Comparison of ENCODE assay signal across 9 cellular contexts in genomic region chr18:49492694-49493033, GRCh38. TPM values are rescaled to one million over a fixed set of nuclear protein-coding genes. Genes with fewer than 3 reads are reported as not detected.
DNase-seq lines count a peak whose midpoint lies in the region; TF ChIP-seq lines count a peak whose summit lies in the region.
"Had no signal": no experiment of that assay in that cellular context is flagged by ENCODE, and none has a peak within 500 bp of the region (broad histone marks: within the 10 kb centered on the region; RNA-seq: fewer than 3 reads in every experiment).

No MANE protein-coding gene starts in this region.

- TF ChIP-seq CTCF in brain (conservative IDR thresholded peaks at IDR 0.05) (no peak), nephron progenitor cell (IDR thresholded peaks at IDR 0.05) (no peak)

- no peaks in the 10 kb centered on the region for H3K27me3 ChIP-seq in HUES64 (ENCODE audit: insufficient read depth, low read length)
- H3K27me3 ChIP-seq: transverse colon had no signal

- peaks cover 42% of the 10 kb centered on the region for H3K4me1 ChIP-seq in HUES64 (ENCODE audit: insufficient read depth, low read length)

- WGBS in HUES64, result 53% methylated on average over 6 of the region's 6 CpGs

- H3K27me3 Mint-ChIP-seq in brain, result peaks cover 6% of the 10 kb centered on the region
- H3K27me3 Mint-ChIP-seq in nephron progenitor cell (ENCODE audit: low read depth, poor library complexity), result no peaks in the 10 kb centered on the region

- DNase-seq in NCI-H748 (lab: John Stamatoyannopoulos, UW; ENCODE audit: unreplicated experiment) (peak; percentile 43), NCI-H748 treated with DMSO at 0.1 percent for 48 hours (lab: John Stamatoyannopoulos, UW) (no peak), nephron progenitor cell (no peak), EL (no peak), NCI-H1417 treated with DMSO at 0.1 percent for 48 hours (lab: John Stamatoyannopoulos, UW) (no peak)
- no peak for DNase-seq in stimulated activated CD4-positive, alpha-beta T cell treated with anti-CD3 and anti-CD28 coated beads, Interleukin-4, amount 100 ng/mL, for 24 hours

- peaks cover 74% of the 10 kb centered on the region for H3K4me1 Mint-ChIP-seq in brain
- peaks cover 90% of the 10 kb centered on the region for H3K4me1 Mint-ChIP-seq in nephron progenitor cell

- peak overlapping the region; percentile 99; the same call in 1 of the 2 replicates for H3K4me3 ChIP-seq in HUES64 (ENCODE audit: low read length)

- peak overlapping the region; percentile 15; the same call in 1 of the 2 replicates for H3K27ac ChIP-seq in HUES64 (ENCODE audit: low read depth, low read length)

- H3K9me3 Mint-ChIP-seq in brain (peaks cover 0 to under 1% (median 0%) of the 10 kb centered on the region in 5 experiments), nephron progenitor cell (no peaks in the 10 kb centered on the region)

- H3K36me3 ChIP-seq in HUES64 (ENCODE audit: insufficient read depth, low read length), result peaks cover 41% of the 10 kb centered on the region

- H3K36me3 Mint-ChIP-seq in brain (peaks cover 43% of the 10 kb centered on the region), nephron progenitor cell (ENCODE audit: low read depth) (peaks cover 39% of the 10 kb centered on the region)

- H3K9me3 ChIP-seq in HUES64 (ENCODE audit: insufficient read depth, low read depth, low read length), result no peaks in the 10 kb centered on the region
- H3K9me3 ChIP-seq: transverse colon had no signal

- peak overlapping the region; percentile 94 to 100 (median 96) for H3K4me3 Mint-ChIP-seq in brain
- peak overlapping the region; percentile 97 for H3K4me3 Mint-ChIP-seq in nephron progenitor cell

- H3K27ac Mint-ChIP-seq in brain, result peak overlapping the region; percentile 92 to 98 (median 97)
- no peak overlapping the region for H3K27ac Mint-ChIP-seq in nephron progenitor cell

- H3K9ac ChIP-seq in HUES64 (ENCODE audit: low read depth, low read length), result no peak overlapping the region

RNA-seq across cellular contexts. Expression of gene RPL17, which starts 0.4 kb away (rescaled TPM):
- 2,591 TPM for polyA plus RNA-seq in HUES64 (2013, experiment 1 of 2)
- polyA plus RNA-seq in HUES64 (2013, experiment 2 of 2), result 2,768 TPM
- 1,067 TPM for polyA plus RNA-seq in brain (ENCODE audit: insufficient read depth, low read depth, low replicate concordance)

RNA-seq across cellular contexts. Expression of gene C18orf32, which starts 5.6 kb away (rescaled TPM):
- polyA plus RNA-seq in HUES64 (2013, experiment 1 of 2), result 19.2 TPM
- 22.4 TPM for polyA plus RNA-seq in HUES64 (2013, experiment 2 of 2)
- polyA plus RNA-seq in brain (ENCODE audit: insufficient read depth, low read depth, low replicate concordance), result 140 TPM

RNA-seq across cellular contexts. Expression of gene DYM, which starts 32.2 kb away (rescaled TPM):
- 41.1 TPM for polyA plus RNA-seq in HUES64 (2013, experiment 1 of 2)
- polyA plus RNA-seq in HUES64 (2013, experiment 2 of 2), result 40.1 TPM
- polyA plus RNA-seq in brain (ENCODE audit: insufficient read depth, low read depth, low replicate concordance), result 58.0 TPM
